In genomic region chr20:52190437-52191131, GRCh38 we compare ENCODE assay signal across 2 cellular contexts.
TF ChIP-seq lines count a peak whose summit lies in the region.

No MANE protein-coding gene starts in this region.

TF ChIP-seq in GM23338, 12 proteins besides CTCF, POLR2A, EP300 and RAD21 (continued from another document):
- TF ChIP-seq ZNF114 (CRISPR knock-in tag; IDR thresholded peaks at IDR 0.05) = no peak
- TF ChIP-seq CREB1 (CRISPR knock-in tag; IDR thresholded peaks at IDR 0.05; ENCODE audit: low read depth) = no peak
- TF ChIP-seq NANOG (IDR thresholded peaks at IDR 0.05; ENCODE audit: borderline replicate concordance) = no peak
- no peak for TF ChIP-seq JUNB (IDR thresholded peaks at IDR 0.05; ENCODE audit: unreplicated experiment)
- no peak for TF ChIP-seq ETS1 (IDR thresholded peaks at IDR 0.05)
- TF ChIP-seq ZNF462 (CRISPR knock-in tag; IDR thresholded peaks at IDR 0.05) = no peak
- TF ChIP-seq STAT1 (IDR thresholded peaks at IDR 0.05; ENCODE audit: unreplicated experiment) = no peak
- TF ChIP-seq ZNF331 (CRISPR knock-in tag; IDR thresholded peaks at IDR 0.05; ENCODE audit: low read depth) = no peak
- TF ChIP-seq EZH2 (IDR thresholded peaks at IDR 0.05; ENCODE audit: low read depth, unreplicated experiment) = no peak
- TF ChIP-seq POLR2AphosphoS5 (IDR thresholded peaks at IDR 0.05; ENCODE audit: low read depth) = no peak; the same call in 1 of the 2 replicates
- no peak for TF ChIP-seq REST (IDR thresholded peaks at IDR 0.05; ENCODE audit: unreplicated experiment)

TF ChIP-seq in H1, 55 proteins besides CTCF, POLR2A, EP300 and RAD21:
- TF ChIP-seq ZNF274 (IDR thresholded peaks at IDR 0.05; ENCODE audit: borderline replicate concordance, extremely low read depth, low read length) = no peak
- no peak for TF ChIP-seq POU5F1 (IDR thresholded peaks at IDR 0.05; ENCODE audit: low read depth, low read length)
- TF ChIP-seq RNF2 (IDR thresholded peaks at IDR 0.05; ENCODE audit: borderline replicate concordance, low read depth, low read length, missing control alignments, poor library complexity, severe bottlenecking) = no peak
- TF ChIP-seq YY1 (IDR thresholded peaks at IDR 0.05; ENCODE audit: low read depth, low read length) = no peak
- TF ChIP-seq JUND (IDR thresholded peaks at IDR 0.05; ENCODE audit: low read length) = no peak
- no peak for TF ChIP-seq FOSL1 (IDR thresholded peaks at IDR 0.05; ENCODE audit: insufficient read depth, low read depth, low read length)
